In the genomic region with DNA sequence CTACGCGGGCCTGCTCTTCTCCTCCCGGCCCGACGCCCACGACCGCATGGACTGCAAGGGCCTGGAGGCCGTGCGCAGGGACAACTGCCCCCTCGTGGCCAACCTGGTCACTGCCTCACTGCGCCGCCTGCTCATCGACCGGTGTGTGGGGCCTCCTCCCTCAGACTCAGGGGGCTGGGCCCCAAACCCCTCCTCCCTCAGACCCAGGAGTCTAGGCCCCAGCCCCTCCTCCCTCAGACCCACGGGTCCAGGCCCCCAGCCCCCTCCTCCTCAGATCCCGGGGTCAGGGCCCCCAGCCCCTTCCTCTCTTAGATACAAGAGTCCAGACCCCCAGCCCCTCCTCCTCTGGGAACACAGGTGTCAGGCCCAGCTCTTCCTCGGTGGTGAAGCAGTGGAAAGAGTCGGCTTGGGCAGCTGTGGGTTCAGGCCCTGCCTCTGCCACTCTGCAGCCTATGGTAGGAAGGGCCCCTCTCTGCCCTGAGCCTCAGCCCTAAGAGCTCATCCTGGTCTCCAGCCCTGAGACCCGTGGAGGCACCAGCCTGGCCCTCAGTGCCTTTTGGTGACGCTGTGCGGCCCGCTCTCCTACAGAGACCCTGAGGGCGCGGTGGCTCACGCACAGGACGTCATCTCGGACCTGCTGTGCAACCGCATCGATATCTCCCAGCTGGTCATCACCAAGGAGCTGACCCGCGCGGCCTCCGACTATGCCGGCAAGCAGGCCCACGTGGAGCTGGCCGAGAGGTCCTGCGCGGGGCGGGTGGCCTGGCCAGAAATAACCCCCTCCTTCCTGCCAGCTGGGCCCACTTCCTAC, we compare ENCODE assay signal across 8 cellular contexts. TPM values are rescaled to one million over a fixed set of nuclear protein-coding genes. Genes with fewer than 3 reads are reported as not detected.
A peak's percentile ranks its signal among the peaks of the same experiment; 100 is the strongest.
DNase-seq lines count a peak whose midpoint lies in the region; ATAC-seq and TF ChIP-seq lines count a peak whose summit lies in the region.

No MANE protein-coding gene starts in this region.

- CTCF ChIA-PET in BJ (lab: Yijun Ruan, JAX) = interaction anchor here (0.6 to 1.8 kb wide), 11 partner anchors 10 to 54 kb away, joined by 3 to 8 read pairs (median 3); a partner anchor contains a TSS

- peak overlapping the region; percentile 86 for H3K27ac Mint-ChIP-seq in dendritic cell treated with granulocyte-macrophage colony-stimulating factor and Interleukin-4, amounts not matched to agents 40 ng/mL and 50 ng/mL, for 4 days

- H3K27me3 ChIP-seq in BJ (ENCODE audit: control insufficient read depth, insufficient read depth, low read length) (peaks cover 2% of the 10 kb centered on the region), MG63 (no peaks in the 10 kb centered on the region), lower lobe of right lung (ENCODE audit: low read depth) (peaks cover 27% of the 10 kb centered on the region)

- peaks cover 22% of the 10 kb centered on the region for H3K27me3 Mint-ChIP-seq in dendritic cell treated with granulocyte-macrophage colony-stimulating factor and Interleukin-4, amounts not matched to agents 40 ng/mL and 50 ng/mL, for 4 days

- H3K4me1 ChIP-seq in lower lobe of right lung = no peaks in the 10 kb centered on the region

- H3K36me3 ChIP-seq in BJ (ENCODE audit: control insufficient read depth, insufficient read depth, low read length) (peaks cover 3% of the 10 kb centered on the region), MG63 (peaks cover 30% of the 10 kb centered on the region), lower lobe of right lung (no peaks in the 10 kb centered on the region)

- intact Hi-C loops in dendritic cell treated with granulocyte-macrophage colony-stimulating factor and Interleukin-4, amounts not matched to agents 40 ng/mL and 50 ng/mL, for 4 days (cut with micrococcal nuclease) = loop anchor here (1.0 to 5.0 kb wide), 3 partner anchors 16 to 47 kb away; no protein-coding TSS in a partner anchor
- intact Hi-C loops in lower lobe of right lung (cut with DNase I) = no loop called here

- peak; percentile 86 for TF ChIP-seq CTCF in BJ (IDR thresholded peaks at IDR 0.05; ENCODE audit: insufficient read depth, low read depth, low read length)
- TF ChIP-seq CTCF in lower lobe of right lung (IDR thresholded peaks at IDR 0.05) = peak; percentile 91

- ATAC-seq in GM19397 (IDR thresholded peaks at IDR 0.05; ENCODE audit: unreplicated experiment) (peak; percentile 29), lower lobe of right lung (peak; percentile 89 to 91), GM18520 (IDR thresholded peaks at IDR 0.05; ENCODE audit: unreplicated experiment) (no peak)

- POLR2A ChIA-PET in BJ (lab: Charles Lee) = no interaction called here

- H3K9me3 ChIP-seq in MG63 (peaks cover 7% of the 10 kb centered on the region; the same call in 1 of the 2 replicates), lower lobe of right lung (no peaks in the 10 kb centered on the region)

- H3K4me3 Mint-ChIP-seq in dendritic cell treated with granulocyte-macrophage colony-stimulating factor and Interleukin-4, amounts not matched to agents 40 ng/mL and 50 ng/mL, for 4 days = no peak overlapping the region

- H3K27ac ChIP-seq in lower lobe of right lung = no peak overlapping the region

- peaks cover 56% of the 10 kb centered on the region for H3K36me3 Mint-ChIP-seq in dendritic cell treated with granulocyte-macrophage colony-stimulating factor and Interleukin-4, amounts not matched to agents 40 ng/mL and 50 ng/mL, for 4 days (ENCODE audit: low read depth)

- peaks cover 49% of the 10 kb centered on the region for H3K4me1 Mint-ChIP-seq in dendritic cell treated with granulocyte-macrophage colony-stimulating factor and Interleukin-4, amounts not matched to agents 40 ng/mL and 50 ng/mL, for 4 days (ENCODE audit: low read depth)

- no peak overlapping the region for H3K4me3 ChIP-seq in BJ (ENCODE audit: low read depth, low read length)
- H3K4me3 ChIP-seq in MG63 = no peak overlapping the region
- no peak overlapping the region for H3K4me3 ChIP-seq in lower lobe of right lung

- DNase-seq in BJ (ENCODE audit: low read depth) = no peak
- DNase-seq in MG63 = peak; percentile 31
- DNase-seq in activated CD4-positive, alpha-beta T cell treated with anti-CD3 and anti-CD28 coated beads, Interleukin-2, amount 50 U/mL, for 24 hours (ENCODE audit: low read depth in 1 of 2, low spot score in 1 of 2) = peak; percentile 64 to 65
- peak; percentile 90 for DNase-seq in lower lobe of right lung
- DNase-seq in stimulated activated CD8-positive, alpha-beta memory T cell treated with anti-CD3 and anti-CD28 coated beads, Interleukin-2, amount 100 ng/mL, for 1 hour (ENCODE audit: low read depth in 2 of 2) = peak; percentile 43 to 66

- H3K9me3 Mint-ChIP-seq in dendritic cell treated with granulocyte-macrophage colony-stimulating factor and Interleukin-4, amounts not matched to agents 40 ng/mL and 50 ng/mL, for 4 days = no peaks in the 10 kb centered on the region

RNA-seq across cellular contexts. Expression of a gene that starts 3.7 kb away (rescaled TPM):
- not detected in 2 replicates for polyA plus RNA-seq in BJ (2011; rRNA removed)
- not detected in 2 replicates for polyA minus RNA-seq in BJ (2011; rRNA and poly(A)+ RNA removed)
- not detected in 2 replicates for total RNA-seq in MG63 (2014; rRNA removed; shearing (Covaris generic); ENCODE audit: low replicate concordance)
- total RNA-seq in lower lobe of right lung = 0.12 TPM

RNA-seq across cellular contexts. Expression of a gene that starts 17.6 kb away (rescaled TPM):
- polyA plus RNA-seq in BJ (2011; rRNA removed) = not detected in 2 replicates
- not detected in 2 replicates for polyA minus RNA-seq in BJ (2011; rRNA and poly(A)+ RNA removed)
- total RNA-seq in MG63 (2014; rRNA removed; shearing (Covaris generic); ENCODE audit: low replicate concordance) = 0.03 TPM in 1 of 2 replicates, not detected in the other
- total RNA-seq in lower lobe of right lung = not detected

RNA-seq across cellular contexts. Expression of a gene that starts 30.9 kb away (rescaled TPM):
- polyA plus RNA-seq in BJ (2011; rRNA removed) = 4.7 and 10.8 TPM in 2 replicates
- 16.5 and 17.0 TPM in 2 replicates for polyA minus RNA-seq in BJ (2011; rRNA and poly(A)+ RNA removed)
- total RNA-seq in MG63 (2014; rRNA removed; shearing (Covaris generic); ENCODE audit: low replicate concordance) = 44.1 and 117 TPM in 2 replicates
- 35.1 TPM for total RNA-seq in lower lobe of right lung

RNA-seq across cellular contexts. Expression of a gene that starts 38.8 kb away (rescaled TPM):
- polyA plus RNA-seq in BJ (2011; rRNA removed) = 51.2 and 78.4 TPM in 2 replicates
- polyA minus RNA-seq in BJ (2011; rRNA and poly(A)+ RNA removed) = 37.8 and 56.8 TPM in 2 replicates
- 113 and 173 TPM in 2 replicates for total RNA-seq in MG63 (2014; rRNA removed; shearing (Covaris generic); ENCODE audit: low replicate concordance)
- 100 TPM for total RNA-seq in lower lobe of right lung

RNA-seq across cellular contexts. Expression of a gene that starts 49.6 kb away (rescaled TPM):
- 0.32 and 0.38 TPM in 2 replicates for polyA plus RNA-seq in BJ (2011; rRNA removed)
- polyA minus RNA-seq in BJ (2011; rRNA and poly(A)+ RNA removed) = 0.09 TPM in 1 of 2 replicates, not detected in the other
- total RNA-seq in MG63 (2014; rRNA removed; shearing (Covaris generic); ENCODE audit: low replicate concordance) = 1.5 TPM in 1 of 2 replicates, not detected in the other
- 1,633 TPM for total RNA-seq in lower lobe of right lung
